8 cellular contexts compared by ENCODE assay signal in the genomic region with DNA sequence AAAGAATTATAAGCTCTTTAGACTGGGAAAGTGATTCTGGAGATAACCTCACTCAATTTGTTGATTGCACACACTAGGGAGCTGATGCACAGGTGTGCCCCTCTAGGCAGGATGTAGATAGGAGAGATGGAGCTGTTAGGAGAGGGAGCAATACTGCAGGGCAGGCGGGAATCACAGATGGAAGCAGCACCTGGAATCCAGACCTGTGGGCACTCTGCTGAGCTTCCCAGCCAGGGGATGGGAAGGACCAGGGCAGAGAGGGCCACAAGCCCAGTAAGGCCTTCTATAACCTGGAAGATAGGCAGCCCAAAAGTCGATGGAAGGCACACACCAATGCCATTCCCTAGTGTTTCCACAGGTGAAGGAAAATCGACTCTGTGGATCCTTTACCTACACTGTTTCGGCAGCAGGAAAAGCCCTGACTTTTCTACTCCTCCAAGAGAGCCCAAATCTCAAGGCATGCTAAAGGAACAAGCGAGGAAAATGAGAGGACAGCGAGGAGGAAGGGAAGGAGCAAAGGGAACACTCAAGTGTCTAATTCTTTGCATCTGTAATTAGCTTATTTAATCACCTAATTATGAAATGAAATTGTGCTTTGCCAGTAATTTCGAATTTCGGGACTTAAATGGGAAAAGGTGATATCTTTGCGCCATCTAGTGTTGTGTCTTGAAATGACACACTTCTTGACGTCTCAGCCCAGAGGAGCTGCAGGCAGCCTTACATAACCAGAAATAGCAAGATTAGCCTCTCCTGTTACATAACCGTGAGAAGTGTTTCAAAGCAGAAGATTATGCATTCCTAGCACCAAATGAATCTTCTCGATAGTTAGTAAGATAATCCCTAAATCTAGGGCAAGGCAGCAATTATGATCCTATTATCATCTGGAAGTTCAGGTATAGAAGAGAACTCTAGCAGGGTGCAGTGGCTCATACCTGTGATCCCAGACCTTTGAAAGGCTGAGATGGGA. TPM values are rescaled to one million over a fixed set of nuclear protein-coding genes. Genes with fewer than 3 reads are reported as not detected.
DNase-seq lines count a peak whose midpoint lies in the region; ATAC-seq and TF ChIP-seq lines count a peak whose summit lies in the region.

No MANE protein-coding gene starts in this region.

- H3K36me3 Mint-ChIP-seq in endodermal cell (ENCODE audit: low read depth), result peaks cover 10% of the 10 kb centered on the region

- in situ Hi-C loops in KBM-7 (cut with MboI; ENCODE audit: low pct_unique_long_range_greater_than_20kb, low sequenced_read_pairs), result no loop called here

- H3K27me3 ChIP-seq in SJCRH30, result no peaks in the 10 kb centered on the region
- no peaks in the 10 kb centered on the region for H3K27me3 ChIP-seq in endodermal cell (ENCODE audit: control insufficient read depth, insufficient read depth, low read length, poor library complexity, severe bottlenecking)

- H3K4me3 Mint-ChIP-seq in endodermal cell, result no peak overlapping the region

- H3K4me3 ChIP-seq in SJCRH30, result no peak overlapping the region
- no peak overlapping the region for H3K4me3 ChIP-seq in endodermal cell (ENCODE audit: low read length)

- H3K9me3 ChIP-seq in SJCRH30 (replicated peaks) (no peaks in the 10 kb centered on the region), endodermal cell (ENCODE audit: control insufficient read depth, low read length) (peaks cover 49% of the 10 kb centered on the region)

- DNase-seq in DMS 273 (lab: John Stamatoyannopoulos, UW; ENCODE audit: unreplicated experiment) (peak; percentile 70), DMS 273 treated with DMSO at 0.1 percent for 48 hours (lab: John Stamatoyannopoulos, UW) (no peak), KBM-7 (peak; percentile 92), SJCRH30 (peak; percentile 7 to 71), endodermal cell (peak; percentile 71), medulla oblongata (ENCODE audit: extremely low spot score) (peak; percentile 94), NCI-H446 treated with DMSO at 0.1 percent for 48 hours (lab: John Stamatoyannopoulos, UW) (no peak)

- H3K9ac ChIP-seq in endodermal cell (ENCODE audit: extremely low read depth, low read length, poor library complexity, severe bottlenecking), result no peak overlapping the region

- H3K4me1 ChIP-seq in SJCRH30 (no peaks in the 10 kb centered on the region), endodermal cell (ENCODE audit: control insufficient read depth, insufficient read depth, low read length) (no peaks in the 10 kb centered on the region)

- peaks cover 3% of the 10 kb centered on the region for H3K27me3 Mint-ChIP-seq in endodermal cell (ENCODE audit: insufficient read depth)

- H3K9me3 Mint-ChIP-seq in endodermal cell, result peaks cover 42% of the 10 kb centered on the region

- 40 to 43% methylated on average over 8 to 12 of the region's 12 CpGs for WGBS in endodermal cell (ENCODE audit: insufficient coverage in 1 of 2, insufficient read length in 1 of 2), 2 experiments

- peak; percentile 85 for TF ChIP-seq CTCF in endodermal cell (conservative IDR thresholded peaks at IDR 0.05)

- H3K27ac Mint-ChIP-seq in endodermal cell, result no peak overlapping the region

- H3K27ac ChIP-seq in SJCRH30, result no peak overlapping the region
- no peak overlapping the region for H3K27ac ChIP-seq in endodermal cell (ENCODE audit: low read depth, low read length)

- peak; percentile 64 for ATAC-seq in GM21367 (IDR thresholded peaks at IDR 0.05; ENCODE audit: unreplicated experiment)

- H3K4me1 Mint-ChIP-seq in endodermal cell, result no peaks in the 10 kb centered on the region

- H3K36me3 ChIP-seq in SJCRH30, result no peaks in the 10 kb centered on the region
- no peaks in the 10 kb centered on the region for H3K36me3 ChIP-seq in endodermal cell (ENCODE audit: control insufficient read depth, insufficient read depth, low read length)

RNA-seq across cellular contexts. Expression of a gene that starts 31.0 kb away (rescaled TPM):
- total RNA-seq in SJCRH30 (2014; rRNA removed; shearing (Covaris generic)), result not detected in 2 replicates
- under 1 TPM in 1 of 2 donors, not detected in 1; 0.26 TPM for total RNA-seq in endodermal cell
- 0.43 TPM for polyA plus RNA-seq in endodermal cell (2013, experiment 1 of 2)
- not detected for polyA plus RNA-seq in endodermal cell (2013, experiment 2 of 2)

Comparison
In these comparisons a context has a peak if more than half of its experiments do, and no peak if none do; other contexts are left out.
1. DNase-seq: peak in DMS 273 (single experiment), KBM-7 (single experiment), SJCRH30 (2 of 2), endodermal cell (single experiment) and medulla oblongata (single experiment); none in DMS 273 treated with DMSO at 0.1 percent for 48 hours (single experiment) and NCI-H446 treated with DMSO at 0.1 percent for 48 hours (single experiment).